In the genomic region with DNA sequence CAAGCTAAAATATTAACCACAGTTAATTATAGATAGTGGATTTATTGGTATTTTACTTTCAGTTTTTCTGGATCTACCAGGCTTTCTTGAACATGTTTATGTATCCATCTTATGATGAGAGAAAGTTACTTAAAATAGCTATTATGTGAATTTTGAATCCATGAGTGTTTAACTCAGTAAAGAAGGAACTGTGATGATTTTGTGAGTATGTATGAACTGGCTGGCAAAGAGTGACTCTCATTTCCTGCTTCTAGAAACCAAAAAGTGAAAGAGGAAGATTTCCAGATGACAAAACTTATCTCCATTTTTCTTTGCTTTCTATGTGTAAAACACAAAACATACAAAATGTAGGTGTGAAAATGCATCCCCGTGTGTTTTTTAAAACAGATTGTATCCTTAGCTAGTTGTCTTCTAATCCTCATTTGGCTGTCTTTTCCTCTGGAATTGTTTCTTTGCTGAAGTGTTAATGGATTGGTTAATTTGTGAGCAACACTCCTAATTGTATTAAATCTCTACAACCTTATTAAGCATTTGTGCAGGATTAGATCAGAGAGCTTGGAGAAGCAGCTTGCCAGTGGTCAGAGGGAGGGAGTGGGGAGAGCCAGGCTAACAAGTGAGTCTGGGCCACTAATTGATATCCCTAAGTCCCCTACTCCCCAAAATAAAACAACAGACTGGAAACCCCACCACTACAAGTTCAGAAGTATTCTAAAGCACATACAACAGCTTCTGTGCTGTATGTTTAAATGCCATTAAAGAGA, we compare ENCODE assay signal across 1 cellular context.
TF ChIP-seq lines count a peak whose summit lies in the region.

No MANE protein-coding gene starts in this region.

TF ChIP-seq in A549, 52 proteins besides CTCF, POLR2A, EP300 and RAD21:
- no peak for TF ChIP-seq NFE2L2 (conservative IDR thresholded peaks at IDR 0.05; ENCODE audit: low read length)
- no peak for TF ChIP-seq SREBF2 (IDR thresholded peaks at IDR 0.05)
- no peak for TF ChIP-seq SMC3 (IDR thresholded peaks at IDR 0.05)
